ENCODE assay signal across 8 cellular contexts in the genomic region with DNA sequence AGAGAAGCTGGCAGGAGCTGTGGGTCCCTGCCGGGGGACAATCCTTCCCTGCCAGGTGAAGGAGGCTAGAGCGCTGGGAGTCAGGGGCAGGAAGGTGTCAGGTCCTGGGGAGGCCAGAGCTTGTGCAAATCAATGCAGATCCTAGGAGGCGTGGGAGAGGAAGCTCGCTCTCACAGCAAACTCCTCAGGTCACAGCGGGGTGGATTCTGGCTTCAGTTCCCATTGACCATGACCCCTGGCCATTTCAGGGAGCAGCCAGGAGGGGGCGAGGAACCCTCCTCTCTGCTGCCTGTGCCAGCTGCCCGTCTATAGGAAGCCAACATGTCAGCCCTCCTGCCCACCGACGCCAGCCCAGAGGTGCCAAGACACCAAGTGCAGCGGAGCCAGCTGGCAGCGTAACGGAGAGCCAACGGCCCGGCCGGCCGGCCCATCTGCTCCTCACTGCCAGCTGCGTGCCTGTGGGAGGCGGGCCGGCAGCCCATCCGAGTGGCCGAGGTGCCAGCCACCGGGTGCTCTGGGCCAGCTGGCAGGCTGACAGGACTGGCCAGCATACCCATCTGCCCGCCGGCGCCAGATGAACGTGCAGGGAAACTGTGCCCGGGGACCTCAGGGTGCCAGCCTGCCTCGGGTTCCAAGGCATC.
DNase-seq lines count a peak whose midpoint lies in the region; ATAC-seq, FAIRE-seq and TF ChIP-seq lines count a peak whose summit lies in the region.

No MANE protein-coding gene starts in this region.

- H3K27me3 ChIP-seq in neural progenitor cell: no peaks in the 10 kb centered on the region
- H3K27me3 ChIP-seq in PC-9 (ENCODE audit: insufficient read depth, low read depth): no peaks in the 10 kb centered on the region

- H2AFZ ChIP-seq in neural progenitor cell (replicated peaks) (no peak overlapping the region), PC-9 (no peak overlapping the region)

- H3K4me3 Mint-ChIP-seq in neural progenitor cell (no peak overlapping the region), HFFc6 (no peak overlapping the region)

- peak; percentile 16 for TF ChIP-seq CTCF in D721Med (IDR thresholded peaks at IDR 0.05; ENCODE audit: insufficient read depth, missing control alignments)
- TF ChIP-seq CTCF in epithelial cell of proximal tubule (conservative IDR thresholded peaks at IDR 0.05; ENCODE audit: low read depth, low read length): peak; percentile 26
- peak; percentile 34 for TF ChIP-seq CTCF in neural progenitor cell (IDR thresholded peaks at IDR 0.05)
- TF ChIP-seq CTCF in HFFc6 (IDR thresholded peaks at IDR 0.05): no peak; the same call in 1 of the 2 replicates
- no peak; the same call in 1 of the 2 replicates for TF ChIP-seq CTCF in PC-9 (conservative IDR thresholded peaks at IDR 0.05)

- no peak overlapping the region for H3K27ac ChIP-seq in neural progenitor cell
- H3K27ac ChIP-seq in PC-9: no peak overlapping the region

- H3K79me2 ChIP-seq in neural progenitor cell (ENCODE audit: low read depth): no peaks in the 10 kb centered on the region
- no peaks in the 10 kb centered on the region for H3K79me2 ChIP-seq in PC-9 (ENCODE audit: low read depth)

- H3K36me3 ChIP-seq in neural progenitor cell (no peaks in the 10 kb centered on the region), PC-9 (ENCODE audit: low read depth) (no peaks in the 10 kb centered on the region)

- H4K20me1 ChIP-seq in neural progenitor cell (ENCODE audit: low read depth) (no peaks in the 10 kb centered on the region), PC-9 (ENCODE audit: insufficient read depth) (no peaks in the 10 kb centered on the region)

- no peak overlapping the region for H3K4me3 ChIP-seq in epithelial cell of proximal tubule (ENCODE audit: low read depth, low read length)
- no peak overlapping the region for H3K4me3 ChIP-seq in neural progenitor cell
- no peak overlapping the region for H3K4me3 ChIP-seq in PC-9

- no peak overlapping the region for H3K4me2 ChIP-seq in neural progenitor cell
- H3K4me2 ChIP-seq in PC-9: no peak overlapping the region

- H3K4me1 ChIP-seq in neural progenitor cell: no peaks in the 10 kb centered on the region
- no peaks in the 10 kb centered on the region for H3K4me1 ChIP-seq in PC-9 (replicated peaks; ENCODE audit: insufficient read depth)

- FAIRE-seq in D721Med (lab: Jason Lieb, UNC): no peak

- no peaks in the 10 kb centered on the region for H3F3A ChIP-seq in neural progenitor cell (ENCODE audit: low read depth)
- no peaks in the 10 kb centered on the region for H3F3A ChIP-seq in PC-9 (ENCODE audit: insufficient read depth, low read depth)

- H3K9me3 ChIP-seq in neural progenitor cell (ENCODE audit: low read depth) (no peaks in the 10 kb centered on the region), PC-9 (ENCODE audit: insufficient read depth, low read depth) (no peaks in the 10 kb centered on the region)

- H3K4me1 Mint-ChIP-seq in neural progenitor cell (peaks cover 10% of the 10 kb centered on the region), HFFc6 (ENCODE audit: low read depth) (no peaks in the 10 kb centered on the region)

- no peak overlapping the region for H3K9ac ChIP-seq in neural progenitor cell

- H3K9me3 Mint-ChIP-seq in neural progenitor cell: peaks cover under 1% of the 10 kb centered on the region
- no peaks in the 10 kb centered on the region for H3K9me3 Mint-ChIP-seq in HFFc6

- POLR2A ChIA-PET in PC-9 (lab: Charles Lee; ENCODE audit: unreplicated experiment): no interaction called here

- ATAC-seq in HG02973 (IDR thresholded peaks at IDR 0.05; ENCODE audit: unreplicated experiment): no peak

- H3K36me3 Mint-ChIP-seq in neural progenitor cell (no peaks in the 10 kb centered on the region), HFFc6 (ENCODE audit: low read depth) (no peaks in the 10 kb centered on the region)

- H3K27me3 Mint-ChIP-seq in neural progenitor cell (ENCODE audit: insufficient read depth, low read depth): peaks cover 4% of the 10 kb centered on the region
- peaks cover 19% of the 10 kb centered on the region for H3K27me3 Mint-ChIP-seq in HFFc6 (ENCODE audit: insufficient read depth)

- no peak for DNase-seq in D721Med (ENCODE audit: insufficient read length, low spot score)
- peak; percentile 94 to 99 for DNase-seq in NCI-H446 (lab: John Stamatoyannopoulos, UW)
- DNase-seq in epithelial cell of proximal tubule (ENCODE audit: low read depth): no peak
- peak; percentile 11 for DNase-seq in neural progenitor cell (ENCODE audit: low spot score)
- no peak for DNase-seq in HFFc6
- no peak for DNase-seq in PC-9
- no peak for DNase-seq in stimulated activated naive CD4-positive, alpha-beta T cell treated with Interleukin-2 at 50 U/mL for 16 hours (lab: John Stamatoyannopoulos, UW)

- intact Hi-C loops in PC-9 (cut with micrococcal nuclease; ENCODE audit: unreplicated experiment): no loop called here

- H3K27ac Mint-ChIP-seq in neural progenitor cell: peak overlapping the region; percentile 61
- no peak overlapping the region for H3K27ac Mint-ChIP-seq in HFFc6

- no peaks in the 10 kb centered on the region for H3K9me2 ChIP-seq in PC-9 (ENCODE audit: insufficient read depth)

- BruUV-seq in PC-9 (replicated peaks; lab: Mats Ljungman, UMichigan): no TSS peak

- CTCF ChIA-PET in PC-9 (lab: Charles Lee): no interaction called here

Comparison
In these comparisons a context has a peak if more than half of its experiments do, and no peak if none do; other contexts are left out.
1. DNase-seq: peak in NCI-H446 (2 of 2) and neural progenitor cell (single experiment); none in D721Med (single experiment), epithelial cell of proximal tubule (single experiment), HFFc6 (single experiment), PC-9 (0 of 2) and stimulated activated naive CD4-positive, alpha-beta T cell treated with Interleukin-2 at 50 U/mL for 16 hours (single experiment).
2. CTCF ChIP-seq: peak in D721Med (single experiment), epithelial cell of proximal tubule (single experiment) and neural progenitor cell (single experiment); none in HFFc6 (single experiment) and PC-9 (single experiment).